28 cellular contexts compared by ENCODE assay signal in genomic region chr11:69193151-69193550, GRCh38. TPM values are rescaled to one million over a fixed set of nuclear protein-coding genes. Genes with fewer than 3 reads are reported as not detected.
"Had no signal": no experiment of that assay in that cellular context is flagged by ENCODE, and none has a peak within 500 bp of the region (broad histone marks: within the 10 kb centered on the region; RNA-seq: fewer than 3 reads in every experiment).

No MANE protein-coding gene starts in this region.

- H3K27me3 ChIP-seq: colonic mucosa, foreskin keratinocyte, gastroesophageal sphincter, heart right ventricle, ovary, sigmoid colon, spleen, testis, tibial nerve, upper lobe of left lung had no signal

- H3K36me3 ChIP-seq: colonic mucosa, esophagus muscularis mucosa, gastroesophageal sphincter, heart right ventricle, lower lobe of right lung, ovary, sigmoid colon, spleen, tibial nerve, upper lobe of left lung had no signal

- ATAC-seq: foreskin keratinocyte; gastroesophageal sphincter; left ventricle myocardium superior; lower lobe of right lung; naive thymus-derived CD4-positive, alpha-beta T cell; psoas muscle; right cardiac atrium; stimulated activated memory B cell treated with anti-CD40 and anti-IgM and Interleukin-4, amounts not matched to agents 10 μg/mL and 1 μg/mL and 100 μg/mL, for 72 hours; stimulated activated naive CD8-positive, alpha-beta T cell treated with anti-CD3 and anti-CD28 coated beads, Interleukin-15, Interleukin-2, amounts not matched to agents 100 U/mL and 50 U/mL, for 24 hours had no signal

- H3K27ac ChIP-seq: colonic mucosa, esophagus muscularis mucosa, foreskin keratinocyte, gastroesophageal sphincter, heart right ventricle, lower lobe of right lung, ovary, psoas muscle, sigmoid colon, testis, tibial nerve, upper lobe of left lung had no signal

- H3K9me3 ChIP-seq: colonic mucosa, lower lobe of right lung, psoas muscle, testis, upper lobe of left lung had no signal

- H3K4me3 ChIP-seq: colonic mucosa, esophagus muscularis mucosa, gastroesophageal sphincter, heart right ventricle, lower lobe of right lung, ovary, psoas muscle, sigmoid colon, spleen, testis, tibial nerve, upper lobe of left lung had no signal

- DNase-seq: colonic mucosa; effector CD8-positive, alpha-beta T cell; foreskin keratinocyte; glutamatergic neuron; heart right ventricle; left ventricle myocardium superior; lower lobe of right lung; midbrain; nephron progenitor cell; ovary; posterior cingulate gyrus; psoas muscle; right cardiac atrium; sigmoid colon; spleen; stimulated activated CD4-positive, alpha-beta T cell treated with anti-CD3 and anti-CD28 coated beads, Interleukin-4, amount 100 ng/mL, for 4 hours; stimulated activated naive CD8-positive, alpha-beta T cell treated with anti-CD3 and anti-CD28 coated beads, Interleukin-15, Interleukin-2, amounts not matched to agents 100 U/mL and 50 U/mL, for 24 hours; substantia nigra; testis; upper lobe of left lung had no signal

- H3K4me1 ChIP-seq: colonic mucosa, esophagus muscularis mucosa, foreskin keratinocyte, gastroesophageal sphincter, lower lobe of right lung, psoas muscle, sigmoid colon, testis, tibial nerve, upper lobe of left lung had no signal

RNA-seq across cellular contexts. Expression of gene SMIM38, which starts 37.4 kb away (rescaled TPM):
- total RNA-seq: endothelial cell of umbilical vein, epithelial cell of proximal tubule, foreskin keratinocyte, left ventricle myocardium superior, lower lobe of right lung had no signal
- polyA plus RNA-seq: foreskin keratinocyte; keratinocyte; naive thymus-derived CD4-positive, alpha-beta T cell had no signal
